25 cellular contexts compared by ENCODE assay signal in genomic region chr15:66408690-66409089, GRCh38. TPM values are rescaled to one million over a fixed set of nuclear protein-coding genes. Genes with fewer than 3 reads are reported as not detected.
DNase-seq lines count a peak whose midpoint lies in the region; ATAC-seq, FAIRE-seq and TF ChIP-seq lines count a peak whose summit lies in the region.
"Had no signal": no experiment of that assay in that cellular context is flagged by ENCODE, and none has a peak within 500 bp of the region (broad histone marks: within the 10 kb centered on the region; RNA-seq: fewer than 3 reads in every experiment).

No MANE protein-coding gene starts in this region.

- no peaks in the 10 kb centered on the region for H3K27me3 Mint-ChIP-seq in activated T-helper 2 cell treated with anti-CD3 and anti-CD28 coated beads, Interferon-gamma antibody, Interleukin-2, Interleukin-4, amounts not matched to agents 10 μg/mL and 5 μg/mL and 100 μg/mL, durations not matched to agents 14 hours and 24 hours and 36 hours (ENCODE audit: low read depth)

- peak; percentile 21 for ATAC-seq in Right ventricle myocardium inferior
- ATAC-seq in upper lobe of left lung (ENCODE audit: low FRiP score in 2 of 2): peak; percentile 19 to 73
- ATAC-seq in GM18498 (IDR thresholded peaks at IDR 0.05; ENCODE audit: unreplicated experiment): no peak

- no peak overlapping the region for H3K4me3 ChIP-seq in left ventricle myocardium inferior
- no peak overlapping the region for H3K4me3 ChIP-seq in right atrium auricular region
- H3K4me3 ChIP-seq in upper lobe of left lung: no peak overlapping the region
- no peak overlapping the region for H3K4me3 ChIP-seq in transverse colon
- H3K4me3 ChIP-seq: esophagus muscularis mucosa had no signal

- peaks cover 66% of the 10 kb centered on the region for H3K4me1 ChIP-seq in left ventricle myocardium inferior
- H3K4me1 ChIP-seq in right atrium auricular region: peaks cover 0 to 63% of the 10 kb centered on the region in 2 donors
- peaks cover 31 to 73% (median 48%) of the 10 kb centered on the region in 4 donors for H3K4me1 ChIP-seq in upper lobe of left lung
- H3K4me1 ChIP-seq in transverse colon: peaks cover 0 to 19% (median 3%) of the 10 kb centered on the region in 4 donors

- no peak for DNase-seq in Right ventricle myocardium inferior (ENCODE audit: missing footprints)
- no peak for DNase-seq in left ventricle myocardium inferior
- DNase-seq in activated T-helper 2 cell treated with anti-CD3 and anti-CD28 coated beads, Interferon-gamma antibody, Interleukin-2, Interleukin-4, amounts not matched to agents 10 μg/mL and 5 μg/mL and 100 μg/mL, durations not matched to agents 14 hours and 24 hours and 36 hours (ENCODE audit: low spot score): no peak
- peak; percentile 69 for DNase-seq in right atrium auricular region (ENCODE audit: low spot score)
- DNase-seq in upper lobe of left lung: peak in 1 of 2 donors; percentile 34
- no peak for DNase-seq in transverse colon
- no peak for DNase-seq in GM12892 (ENCODE audit: insufficient read length)
- DNase-seq: activated CD4-positive, alpha-beta T cell treated with anti-CD3 and anti-CD28 coated beads, Interleukin-2, amount 50 U/mL, for 48 hours; activated naive CD4-positive, alpha-beta T cell treated with Interleukin-2 at 50 U/mL for 16 hours; aorta; DMS153; effector CD4-positive, alpha-beta T cell; GDM1; KG1; left cardiac atrium; NCI-H1694 treated with DMSO at 0.1 percent for 48 hours; NCI-H226; SHP77; stimulated activated CD4-positive, alpha-beta T cell treated with anti-CD3 and anti-CD28 coated beads, Interleukin-12 subunit alpha, Interleukin-12 subunit beta, amount 100 ng/mL, for 4 hours had no signal

- FAIRE-seq in GM12892 (lab: Jason Lieb, UNC): no peak
- FAIRE-seq: GM19239, urothelium cell line had no signal

- intact Hi-C loops in Right ventricle myocardium inferior (cut with DNase I) (no loop called here), left ventricle myocardium inferior (cut with micrococcal nuclease) (no loop called here), transverse colon (cut with DNase I; ENCODE audit: low total_unique reads) (no loop called here)
- intact Hi-C loops in activated T-helper 2 cell treated with anti-CD3 and anti-CD28 coated beads, Interferon-gamma antibody, Interleukin-2, Interleukin-4, amounts not matched to agents 10 μg/mL and 5 μg/mL and 100 μg/mL, durations not matched to agents 14 hours and 24 hours and 36 hours (cut with micrococcal nuclease): no loop called here

- 81 to 82% methylated on average over 7 of the region's 7 CpGs for WGBS in upper lobe of left lung, 2 donors
- 81 to 93% methylated on average over 3 to 7 of the region's 7 CpGs for WGBS in transverse colon (ENCODE audit: low coverage in 1 of 2), 2 donors

- H3K4me3 Mint-ChIP-seq in activated T-helper 2 cell treated with anti-CD3 and anti-CD28 coated beads, Interferon-gamma antibody, Interleukin-2, Interleukin-4, amounts not matched to agents 10 μg/mL and 5 μg/mL and 100 μg/mL, durations not matched to agents 14 hours and 24 hours and 36 hours (ENCODE audit: low read depth): no peak overlapping the region

- H3K4me1 Mint-ChIP-seq in activated T-helper 2 cell treated with anti-CD3 and anti-CD28 coated beads, Interferon-gamma antibody, Interleukin-2, Interleukin-4, amounts not matched to agents 10 μg/mL and 5 μg/mL and 100 μg/mL, durations not matched to agents 14 hours and 24 hours and 36 hours (ENCODE audit: low read depth): peaks cover 76% of the 10 kb centered on the region

- H3K9me3 Mint-ChIP-seq in activated T-helper 2 cell treated with anti-CD3 and anti-CD28 coated beads, Interferon-gamma antibody, Interleukin-2, Interleukin-4, amounts not matched to agents 10 μg/mL and 5 μg/mL and 100 μg/mL, durations not matched to agents 14 hours and 24 hours and 36 hours: peaks cover 4% of the 10 kb centered on the region

- TF ChIP-seq CTCF in left ventricle myocardium inferior (IDR thresholded peaks at IDR 0.05; ENCODE audit: borderline replicate concordance): no peak
- TF ChIP-seq CTCF in right atrium auricular region (IDR thresholded peaks at IDR 0.05): no peak
- TF ChIP-seq CTCF in upper lobe of left lung (IDR thresholded peaks at IDR 0.05): no peak
- TF ChIP-seq CTCF in transverse colon (IDR thresholded peaks at IDR 0.05): no peak

- TF ChIP-seq POLR2A in upper lobe of left lung (IDR thresholded peaks at IDR 0.05) (peak in 1 of 4 donors; percentile 14), transverse colon (IDR thresholded peaks at IDR 0.05) (no peak), GM12892 (IDR thresholded peaks at IDR 0.05; ENCODE audit: low read depth, low read length) (no peak)

- H3K27ac Mint-ChIP-seq in activated T-helper 2 cell treated with anti-CD3 and anti-CD28 coated beads, Interferon-gamma antibody, Interleukin-2, Interleukin-4, amounts not matched to agents 10 μg/mL and 5 μg/mL and 100 μg/mL, durations not matched to agents 14 hours and 24 hours and 36 hours: peak overlapping the region; percentile 10

- TF ChIP-seq EP300 in upper lobe of left lung (IDR thresholded peaks at IDR 0.05) (peak in 2 of 4 donors; percentile 13 to 41), transverse colon (IDR thresholded peaks at IDR 0.05; ENCODE audit: low read depth) (no peak)

- H3K27me3 ChIP-seq in left ventricle myocardium inferior (ENCODE audit: low read depth): no peaks in the 10 kb centered on the region
- H3K27me3 ChIP-seq in right atrium auricular region: no peaks in the 10 kb centered on the region
- no peaks in the 10 kb centered on the region for H3K27me3 ChIP-seq in upper lobe of left lung
- no peaks in the 10 kb centered on the region for H3K27me3 ChIP-seq in transverse colon
- H3K27me3 ChIP-seq: esophagus muscularis mucosa had no signal

- no peaks in the 10 kb centered on the region for H3K9me3 ChIP-seq in left ventricle myocardium inferior (replicated peaks)
- no peaks in the 10 kb centered on the region for H3K9me3 ChIP-seq in right atrium auricular region
- no peaks in the 10 kb centered on the region for H3K9me3 ChIP-seq in upper lobe of left lung
- H3K9me3 ChIP-seq in transverse colon: no peaks in the 10 kb centered on the region
- H3K9me3 ChIP-seq: esophagus muscularis mucosa had no signal

- H3K36me3 ChIP-seq in left ventricle myocardium inferior: no peaks in the 10 kb centered on the region
- no peaks in the 10 kb centered on the region for H3K36me3 ChIP-seq in right atrium auricular region
- H3K36me3 ChIP-seq in upper lobe of left lung: no peaks in the 10 kb centered on the region
- no peaks in the 10 kb centered on the region for H3K36me3 ChIP-seq in transverse colon
- H3K36me3 ChIP-seq: esophagus muscularis mucosa had no signal

- H3K27ac ChIP-seq in left ventricle myocardium inferior (replicated peaks) (no peak overlapping the region), right atrium auricular region (no peak overlapping the region), upper lobe of left lung (no peak overlapping the region), transverse colon (no peak overlapping the region)
- H3K27ac ChIP-seq: C4-2B, esophagus muscularis mucosa, VCaP had no signal

- peaks cover 46% of the 10 kb centered on the region for H3K36me3 Mint-ChIP-seq in activated T-helper 2 cell treated with anti-CD3 and anti-CD28 coated beads, Interferon-gamma antibody, Interleukin-2, Interleukin-4, amounts not matched to agents 10 μg/mL and 5 μg/mL and 100 μg/mL, durations not matched to agents 14 hours and 24 hours and 36 hours (ENCODE audit: low read depth)

- in situ Hi-C loops in transverse colon (cut with MboI; ENCODE audit: low pct_ligation_motif_present in 1 of 4, low pct_unique_long_range_greater_than_20kb in 1 of 4, low sequenced_read_pairs in 3 of 4): no loop called here

RNA-seq across cellular contexts. Expression of gene MAP2K1, which starts 22.0 kb away (rescaled TPM):
- total RNA-seq in Right ventricle myocardium inferior (47.3 TPM), left ventricle myocardium inferior (44.9 TPM), right atrium auricular region (10 to 100 TPM; 31.3 to 36.4 TPM), upper lobe of left lung (10 to 100 TPM; 38.5 to 80.3 (median 62.4) TPM), transverse colon (10 to 100 TPM; 14.7 to 83.0 (median 40.0) TPM)
- 107 and 111 TPM in 2 replicates for total RNA-seq in activated T-helper 2 cell treated with anti-CD3 and anti-CD28 coated beads, Interferon-gamma antibody, Interleukin-2, Interleukin-4, amounts not matched to agents 10 μg/mL and 5 μg/mL and 100 μg/mL, durations not matched to agents 14 hours and 24 hours and 36 hours
- polyA plus RNA-seq in GM12892 (2012; ENCODE audit: missing spikeins): 75.2 TPM

RNA-seq across cellular contexts. Expression of gene TIPIN, which starts 52.2 kb away (rescaled TPM):
- total RNA-seq in Right ventricle myocardium inferior (2.8 TPM), left ventricle myocardium inferior (2.4 TPM), right atrium auricular region (1 to 10 TPM; 1.4 to 5.7 TPM), upper lobe of left lung (10 to 100 TPM in 1 of 6 donors, 1 to 10 TPM in 5; 1.2 to 10.8 (median 5.7) TPM), transverse colon (1 to 10 TPM in 3 of 4 donors, not detected in 1; 2.2 to 4.0 (median 2.5) TPM)
- 42.4 and 43.3 TPM in 2 replicates for total RNA-seq in activated T-helper 2 cell treated with anti-CD3 and anti-CD28 coated beads, Interferon-gamma antibody, Interleukin-2, Interleukin-4, amounts not matched to agents 10 μg/mL and 5 μg/mL and 100 μg/mL, durations not matched to agents 14 hours and 24 hours and 36 hours
- polyA plus RNA-seq in GM12892 (2012; ENCODE audit: missing spikeins): 34.1 TPM
